In the genomic region with DNA sequence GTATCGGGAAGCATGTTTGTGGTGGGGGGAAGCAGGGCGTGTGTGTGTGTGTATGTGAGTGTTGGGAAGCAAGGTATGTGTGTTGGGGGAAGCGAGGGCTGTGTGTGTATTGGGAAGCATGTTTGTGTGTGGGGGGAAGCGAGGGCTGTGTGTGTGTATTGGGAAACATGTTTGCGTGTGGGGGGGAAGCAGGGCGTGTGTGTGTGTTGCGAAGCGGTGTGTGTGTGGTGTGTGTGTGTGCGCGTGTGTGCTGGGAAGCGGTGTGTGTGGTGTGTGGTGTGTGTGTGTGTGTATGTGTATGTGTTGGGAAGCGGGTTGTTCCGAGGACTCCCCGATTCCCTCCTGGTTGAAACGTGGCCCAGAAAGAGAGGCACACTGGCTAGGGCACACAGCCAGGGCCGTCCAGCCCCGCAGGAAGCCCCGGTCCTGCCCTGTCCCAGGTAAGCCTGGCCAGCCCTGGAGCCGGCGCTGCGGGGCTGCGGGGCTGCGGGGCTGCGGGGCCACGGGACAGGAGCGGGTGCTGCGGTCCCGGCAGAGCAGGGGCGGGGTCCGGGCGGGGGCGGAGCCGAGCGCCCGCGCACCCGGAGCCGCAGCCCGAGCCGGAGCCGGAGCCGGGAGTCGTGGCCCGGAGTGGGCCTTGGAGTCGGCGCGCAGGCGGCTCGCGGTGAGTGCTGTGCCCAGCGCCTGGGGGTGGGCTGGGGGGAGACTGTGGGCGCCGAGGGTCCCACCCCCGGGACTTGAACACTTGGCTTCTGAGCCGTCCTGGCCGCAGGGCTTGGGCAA, we compare ENCODE assay signal across 8 cellular contexts. TPM values are rescaled to one million over a fixed set of nuclear protein-coding genes. Genes with fewer than 3 reads are reported as not detected.
DNase-seq lines count a peak whose midpoint lies in the region; ATAC-seq and TF ChIP-seq lines count a peak whose summit lies in the region.

Gene NOD2, plus strand, starts transcription at position 608 of the 783 bp plus-strand sequence. CDS start 5,890 bp downstream, outside the sequence.

- H3K4me2 ChIP-seq in BLaER1 treated with 17β-estradiol and CSF1 and Interleukin-3, amounts not matched to agents 10 nM and 100 nM, result peak within 1 kb of the TSS; percentile 79 to 98 (median 92)

- H3K36me3 ChIP-seq in BLaER1 treated with 17β-estradiol and CSF1 and Interleukin-3, amounts not matched to agents 10 nM and 100 nM, result no peaks in the 10 kb centered on the region
- H3K36me3 ChIP-seq in HUES64 (ENCODE audit: insufficient read depth, low read length), result no peaks in the 10 kb centered on the region
- H3K36me3 ChIP-seq in body of pancreas (replicated peaks in 1 of 2; ENCODE audit: insufficient read depth in 1 of 2, low read depth in 2 of 2), result no peaks in the 10 kb centered on the region
- no peaks in the 10 kb centered on the region for H3K36me3 ChIP-seq in tibial artery

- no peaks in the 10 kb centered on the region for H4K20me1 ChIP-seq in BLaER1 treated with 17β-estradiol and CSF1 and Interleukin-3, amounts not matched to agents 10 nM and 100 nM

- H3K9me3 ChIP-seq in BLaER1 treated with 17β-estradiol and CSF1 and Interleukin-3, amounts not matched to agents 10 nM and 100 nM (replicated peaks in 1 of 11), result no peaks in the 10 kb centered on the region
- H3K9me3 ChIP-seq in HUES64 (ENCODE audit: insufficient read depth, low read depth, low read length), result no peaks in the 10 kb centered on the region
- no peaks in the 10 kb centered on the region for H3K9me3 ChIP-seq in body of pancreas
- no peaks in the 10 kb centered on the region for H3K9me3 ChIP-seq in tibial artery

- no peak for TF ChIP-seq POLR2A in body of pancreas (IDR thresholded peaks at IDR 0.05)

- H3K9ac ChIP-seq in BLaER1 treated with 17β-estradiol and CSF1 and Interleukin-3, amounts not matched to agents 10 nM and 100 nM, result peak within 1 kb of the TSS; percentile 64 to 89 (median 75)
- peak within 1 kb of the TSS; percentile 52 for H3K9ac ChIP-seq in HUES64 (ENCODE audit: low read depth, low read length)

- DNase-seq in body of pancreas (peak in 2 of 4 donors; percentile 29 to 46), left kidney (ENCODE audit: low read depth, low spot score) (peak; percentile 53), tibial artery (peak in 1 of 2 donors; percentile 65), sciatic nerve (ENCODE audit: low spot score) (no peak)
- DNase-seq in activated CD8-positive, alpha-beta memory T cell treated with anti-CD3 and anti-CD28 coated beads, Interleukin-2, amount 50 U/mL, for 4 hours, result no peak

- H3K4me1 ChIP-seq in BLaER1 treated with 17β-estradiol and CSF1 and Interleukin-3, amounts not matched to agents 10 nM and 100 nM, result peaks cover 43 to 56% (median 53%) of the 10 kb centered on the region in 10 experiments
- H3K4me1 ChIP-seq in HUES64 (ENCODE audit: insufficient read depth, low read length), result no peaks in the 10 kb centered on the region
- H3K4me1 ChIP-seq in body of pancreas, result peaks cover 24% of the 10 kb centered on the region
- H3K4me1 ChIP-seq in tibial artery, result peaks cover 0 to 32% (median 20%) of the 10 kb centered on the region in 4 donors

- peak within 1 kb of the TSS; percentile 40 to 77 (median 62) for H3K4me3 ChIP-seq in BLaER1 treated with 17β-estradiol and CSF1 and Interleukin-3, amounts not matched to agents 10 nM and 100 nM
- peak within 1 kb of the TSS; percentile 50 for H3K4me3 ChIP-seq in HUES64 (ENCODE audit: low read length)
- no peak within 1 kb of the TSS for H3K4me3 ChIP-seq in body of pancreas
- H3K4me3 ChIP-seq in tibial artery, result peak within 1 kb of the TSS; percentile 48 to 58

- intact Hi-C loops in body of pancreas (cut with DNase I) (no loop called here), tibial artery (cut with DNase I; ENCODE audit: low total_unique reads) (loop anchor here (10.0 kb wide), 1 partner anchor 52 kb away; the partner anchor contains the start of gene CYLD), sciatic nerve (cut with DNase I) (no loop called here)

- H3K27me3 ChIP-seq in BLaER1 treated with 17β-estradiol and CSF1 and Interleukin-3, amounts not matched to agents 10 nM and 100 nM, result peaks cover 0 to 9% (median 0%) of the 10 kb centered on the region in 11 experiments; a peak in 6 of 22 replicates
- H3K27me3 ChIP-seq in HUES64 (ENCODE audit: insufficient read depth, low read length) (peaks cover 30% of the 10 kb centered on the region), body of pancreas (peaks cover 0 to 6% of the 10 kb centered on the region in 2 donors), tibial artery (no peaks in the 10 kb centered on the region)

- ATAC-seq in body of pancreas (peak; percentile 49), GM21515 (IDR thresholded peaks at IDR 0.05; ENCODE audit: unreplicated experiment) (no peak), sciatic nerve (no peak)

- 23% methylated on average over 56 of the region's 56 CpGs for WGBS in HUES64
- 15 to 64% methylated on average over 15 to 56 of the region's 56 CpGs for WGBS in body of pancreas, 2 donors

- peak within 1 kb of the TSS; percentile 39 to 85 (median 66); a peak in 19 of 22 replicates for H3K27ac ChIP-seq in BLaER1 treated with 17β-estradiol and CSF1 and Interleukin-3, amounts not matched to agents 10 nM and 100 nM
- H3K27ac ChIP-seq in HUES64 (ENCODE audit: low read depth, low read length), result no peak within 1 kb of the TSS
- no peak within 1 kb of the TSS for H3K27ac ChIP-seq in body of pancreas
- peak within 1 kb of the TSS in 1 of 2 donors; percentile 39 for H3K27ac ChIP-seq in tibial artery

- TF ChIP-seq CTCF in body of pancreas (IDR thresholded peaks at IDR 0.05), result no peak
- TF ChIP-seq CTCF in tibial artery (IDR thresholded peaks at IDR 0.05), result no peak

RNA-seq across cellular contexts. Expression of gene NOD2, which starts in this region (rescaled TPM):
- polyA plus RNA-seq in HUES64 (2013, experiment 1 of 2), result 0.10 TPM
- polyA plus RNA-seq in HUES64 (2013, experiment 2 of 2), result 0.44 TPM
- total RNA-seq in body of pancreas (1 to 10 TPM in 1 of 2 donors, under 1 TPM in 1; 0.33 to 1.8 TPM), sciatic nerve (4.3 TPM)

Comparison
In these comparisons a context has a peak if more than half of its experiments do, and no peak if none do; other contexts are left out.
1. H3K27ac ChIP-seq: peak in BLaER1 treated with 17β-estradiol and CSF1 and Interleukin-3, amounts not matched to agents 10 nM and 100 nM (11 of 11); none in HUES64 (single experiment) and body of pancreas (0 of 4).
2. H3K4me3 ChIP-seq: peak in BLaER1 treated with 17β-estradiol and CSF1 and Interleukin-3, amounts not matched to agents 10 nM and 100 nM (10 of 10), HUES64 (single experiment) and tibial artery (2 of 2); none in body of pancreas (0 of 2).